18 cellular contexts compared by ENCODE assay signal in the genomic region with DNA sequence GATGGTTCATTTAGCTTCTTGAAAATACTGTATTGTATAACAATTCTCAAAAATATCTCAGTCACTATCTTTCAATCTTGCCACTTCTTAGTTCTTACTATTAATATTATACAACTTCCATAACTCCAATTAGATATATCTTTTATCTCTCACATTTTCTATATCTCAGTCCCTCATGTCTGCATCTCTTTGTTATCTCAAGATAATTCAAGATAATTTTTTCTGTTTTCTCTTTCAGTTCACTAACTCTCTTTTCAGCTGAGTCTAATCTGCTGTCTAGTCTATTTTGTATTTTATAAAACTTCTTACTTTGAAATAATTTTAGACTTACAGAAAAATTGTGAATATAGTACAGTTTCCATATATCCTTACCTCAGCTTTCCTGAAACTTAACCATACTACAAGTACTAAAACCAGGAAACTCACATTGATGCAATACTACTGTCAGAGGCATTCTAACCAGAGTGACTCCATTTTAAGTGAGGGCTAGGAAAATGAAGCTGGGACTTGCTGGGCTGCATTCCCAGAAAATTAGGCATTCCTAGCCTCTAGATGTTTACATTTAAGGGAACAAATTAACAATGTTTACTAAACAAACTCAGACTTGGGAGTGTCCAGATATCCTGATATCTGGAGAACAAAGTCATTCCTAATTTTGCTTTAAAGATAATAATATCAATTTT. TPM values are rescaled to one million over a fixed set of nuclear protein-coding genes. Genes with fewer than 3 reads are reported as not detected.
DNase-seq lines count a peak whose midpoint lies in the region; ATAC-seq and TF ChIP-seq lines count a peak whose summit lies in the region.
"Had no signal": no experiment of that assay in that cellular context is flagged by ENCODE, and none has a peak within 500 bp of the region (broad histone marks: within the 10 kb centered on the region; RNA-seq: fewer than 3 reads in every experiment).

No MANE protein-coding gene starts in this region.

- H3K79me1 ChIP-seq in trophoblast cell (ENCODE audit: low read length) = no peaks in the 10 kb centered on the region

- H2AK5ac ChIP-seq in trophoblast cell (ENCODE audit: low read length) = no peak overlapping the region

- no peak for TF ChIP-seq EP300 in SK-N-SH (IDR thresholded peaks at IDR 0.05; ENCODE audit: borderline replicate concordance in 1 of 2, low read depth in 1 of 2, low read length in 1 of 2)

- CTCF ChIA-PET in SK-N-SH (lab: Yijun Ruan, JAX) = interaction anchor here (1.2 kb wide), 1 partner anchor 12 kb away, joined by 4 read pairs; no protein-coding TSS in a partner anchor

- no peak overlapping the region for H3K4ac ChIP-seq in trophoblast cell (ENCODE audit: low read depth, low read length)

- no peak for TF ChIP-seq RAD21 in SK-N-SH (IDR thresholded peaks at IDR 0.05; ENCODE audit: low read length)

- H3K4me1 ChIP-seq in SK-N-SH (ENCODE audit: control insufficient read depth in 1 of 2, insufficient read depth in 2 of 2, low read depth in 1 of 2, low read length in 1 of 2) (no peaks in the 10 kb centered on the region), endodermal cell (ENCODE audit: control insufficient read depth, insufficient read depth, low read length) (no peaks in the 10 kb centered on the region), trophoblast cell (ENCODE audit: control insufficient read depth in 1 of 2, insufficient read depth in 2 of 2, low read length in 2 of 2) (no peaks in the 10 kb centered on the region), Peyer's patch (no peaks in the 10 kb centered on the region)
- H3K4me1 ChIP-seq: BLaER1 had no signal

- H3K23ac ChIP-seq in trophoblast cell (ENCODE audit: low read length) = no peak overlapping the region

- no peak overlapping the region for H2BK120ac ChIP-seq in trophoblast cell (ENCODE audit: insufficient read depth, low read length, poor library complexity)

- H3K4me3 ChIP-seq in SK-N-SH (ENCODE audit: low read depth in 2 of 2, low read length in 1 of 2) = no peak overlapping the region
- H3K4me3 ChIP-seq in LNCaP clone FGC (ENCODE audit: low read depth, low read length) = no peak overlapping the region
- peak overlapping the region; percentile 39 for H3K4me3 ChIP-seq in endodermal cell (ENCODE audit: low read length)
- no peak overlapping the region for H3K4me3 ChIP-seq in trophoblast cell (ENCODE audit: low read depth, low read length)
- H3K4me3 ChIP-seq in Peyer's patch = no peak overlapping the region
- H3K4me3 ChIP-seq: BLaER1, GM23338 had no signal

- DNase-seq in SK-N-SH (no peak), LNCaP clone FGC (ENCODE audit: low read depth) (peak; percentile 66), endodermal cell (no peak), trophoblast cell (peak; percentile 68 to 89), mesenteric fat pad (ENCODE audit: low spot score) (no peak), Right ventricle myocardium inferior (ENCODE audit: missing footprints) (no peak), Peyer's patch (no peak)
- DNase-seq: 8988T; Calu3; CD4-positive, alpha-beta memory T cell; DMS79 treated with DMSO at 0.1 percent for 48 hours; HCEC 1CT had no signal

- no peak overlapping the region for H3K27ac Mint-ChIP-seq in endodermal cell
- H3K27ac Mint-ChIP-seq: CD14-positive monocyte; CD4-positive, alpha-beta memory T cell; GM23338 had no signal

- peaks cover 10% of the 10 kb centered on the region for H3K36me3 Mint-ChIP-seq in endodermal cell (ENCODE audit: low read depth)
- H3K36me3 Mint-ChIP-seq: CD14-positive monocyte had no signal

- H3K9me3 Mint-ChIP-seq in endodermal cell = peaks cover 11% of the 10 kb centered on the region

- H3K4me3 Mint-ChIP-seq in endodermal cell = no peak overlapping the region
- H3K4me3 Mint-ChIP-seq: CD14-positive monocyte; CD4-positive, alpha-beta memory T cell; GM23338 had no signal

- no peaks in the 10 kb centered on the region for H3K27me3 ChIP-seq in SK-N-SH (ENCODE audit: insufficient read depth)
- H3K27me3 ChIP-seq in endodermal cell (ENCODE audit: control insufficient read depth, insufficient read depth, low read length, poor library complexity, severe bottlenecking) = no peaks in the 10 kb centered on the region
- no peaks in the 10 kb centered on the region for H3K27me3 ChIP-seq in trophoblast cell (ENCODE audit: insufficient read depth, low read length)
- no peaks in the 10 kb centered on the region for H3K27me3 ChIP-seq in Peyer's patch
- H3K27me3 ChIP-seq: BLaER1 had no signal

- H4K91ac ChIP-seq in trophoblast cell (ENCODE audit: low read depth, low read length) = no peak overlapping the region

- no peaks in the 10 kb centered on the region for H3K9me2 ChIP-seq in SK-N-SH

- H3K4me1 Mint-ChIP-seq in endodermal cell = peaks cover 16% of the 10 kb centered on the region
- H3K4me1 Mint-ChIP-seq: GM23338 had no signal

- intact Hi-C loops in Right ventricle myocardium inferior (cut with DNase I) = no loop called here

- no peak overlapping the region for H4K8ac ChIP-seq in trophoblast cell (ENCODE audit: low read depth, low read length)

- ATAC-seq in SK-N-SH treated with all-trans-retinoic acid at 6 μM for 48 hours (no peak), Right ventricle myocardium inferior (no peak)
- ATAC-seq: GM23338, HepG2 had no signal

- no peak overlapping the region for H2BK12ac ChIP-seq in trophoblast cell (ENCODE audit: low read length)

- H3K14ac ChIP-seq in trophoblast cell (ENCODE audit: low read length) = no peak overlapping the region

- no peak overlapping the region for H4K12ac ChIP-seq in trophoblast cell (ENCODE audit: low read depth, low read length)

- no peak overlapping the region for H3K18ac ChIP-seq in trophoblast cell (ENCODE audit: low read length)

- H2AFZ ChIP-seq in SK-N-SH (ENCODE audit: low read depth) (no peak overlapping the region), trophoblast cell (ENCODE audit: insufficient read depth, low read length, poor library complexity) (no peak overlapping the region)
- H2AFZ ChIP-seq: GM23338 had no signal

- no peaks in the 10 kb centered on the region for H3F3A ChIP-seq in SK-N-SH (replicated peaks; ENCODE audit: insufficient read depth)

- no peak overlapping the region for H3K27ac ChIP-seq in SK-N-SH (ENCODE audit: low read depth in 2 of 2, low read length in 1 of 2)
- no peak overlapping the region for H3K27ac ChIP-seq in endodermal cell (ENCODE audit: low read depth, low read length)
- no peak overlapping the region for H3K27ac ChIP-seq in trophoblast cell (ENCODE audit: low read depth, low read length)
- H3K27ac ChIP-seq in Peyer's patch = no peak overlapping the region
- H3K27ac ChIP-seq: BLaER1 had no signal

- no peak overlapping the region for H2BK5ac ChIP-seq in trophoblast cell (ENCODE audit: low read depth, low read length, poor library complexity)

- POLR2A ChIA-PET in SK-N-SH (lab: Yijun Ruan, JAX) = no interaction called here

- 0 out of 2 replicates have a peak, but pooled peaks cover 3% of the 10 kb centered on the region for H3K9me3 ChIP-seq in SK-N-SH
- H3K9me3 ChIP-seq in endodermal cell (ENCODE audit: control insufficient read depth, low read length) = peaks cover 20% of the 10 kb centered on the region
- no peaks in the 10 kb centered on the region for H3K9me3 ChIP-seq in trophoblast cell (ENCODE audit: insufficient read depth, low read depth, low read length)
- H3K9me3 ChIP-seq in Peyer's patch = no peaks in the 10 kb centered on the region

- H3K9ac ChIP-seq in SK-N-SH = no peak overlapping the region
- no peak overlapping the region for H3K9ac ChIP-seq in endodermal cell (ENCODE audit: extremely low read depth, low read length, poor library complexity, severe bottlenecking)
- H3K9ac ChIP-seq in trophoblast cell (ENCODE audit: low read length) = no peak overlapping the region
- H3K9ac ChIP-seq: BLaER1 had no signal

- no peak for TF ChIP-seq CTCF in SK-N-SH (IDR thresholded peaks at IDR 0.05)
- TF ChIP-seq CTCF in LNCaP clone FGC (IDR thresholded peaks at IDR 0.05; ENCODE audit: control insufficient read depth, extremely low read depth, insufficient read depth) = no peak
- TF ChIP-seq CTCF in endodermal cell (conservative IDR thresholded peaks at IDR 0.05) = no peak
- TF ChIP-seq CTCF in Peyer's patch (IDR thresholded peaks at IDR 0.05) = no peak

- H4K20me1 ChIP-seq in SK-N-SH (ENCODE audit: insufficient read depth) = no peaks in the 10 kb centered on the region
- H4K20me1 ChIP-seq: BLaER1 had no signal

- H3K4me2 ChIP-seq in SK-N-SH (no peak overlapping the region), trophoblast cell (ENCODE audit: low read length) (no peak overlapping the region)
- H3K4me2 ChIP-seq: BLaER1, GM23338 had no signal

- H3K79me2 ChIP-seq in SK-N-SH (ENCODE audit: insufficient read depth) = no peaks in the 10 kb centered on the region
- no peaks in the 10 kb centered on the region for H3K79me2 ChIP-seq in trophoblast cell (ENCODE audit: control insufficient read depth, insufficient read depth, low read length, poor library complexity)

- no peaks in the 10 kb centered on the region for H3K27me3 Mint-ChIP-seq in endodermal cell (ENCODE audit: insufficient read depth)
- H3K27me3 Mint-ChIP-seq: CD4-positive, alpha-beta memory T cell; IgD-negative memory B cell had no signal

- no peak for TF ChIP-seq POLR2A in Peyer's patch (IDR thresholded peaks at IDR 0.05)

- no peaks in the 10 kb centered on the region for H3K36me3 ChIP-seq in SK-N-SH (replicated peaks in 1 of 2; ENCODE audit: control insufficient read depth in 1 of 2, insufficient read depth in 2 of 2, low read length in 1 of 2)
- H3K36me3 ChIP-seq in endodermal cell (ENCODE audit: control insufficient read depth, insufficient read depth, low read length) = no peaks in the 10 kb centered on the region
- H3K36me3 ChIP-seq in trophoblast cell (ENCODE audit: control insufficient read depth in 1 of 2, insufficient read depth in 2 of 2, low read length in 2 of 2) = no peaks in the 10 kb centered on the region
- no peaks in the 10 kb centered on the region for H3K36me3 ChIP-seq in Peyer's patch
- H3K36me3 ChIP-seq: BLaER1 had no signal

TF ChIP-seq in SK-N-SH treated with all-trans-retinoic acid at 6 μM for 48 hours, 23 proteins besides CTCF, POLR2A, EP300 and RAD21:
- TF ChIP-seq BACH2 (CRISPR knock-in tag; IDR thresholded peaks at IDR 0.05; ENCODE audit: borderline replicate concordance) (no peak), ZFP30 (CRISPR knock-in tag; IDR thresholded peaks at IDR 0.05) (peak; percentile 84)

TF ChIP-seq in SK-N-SH, 30 proteins besides CTCF, POLR2A, EP300 and RAD21 (continues in another document):
- TF ChIP-seq EZH2phosphoT487 (IDR thresholded peaks at IDR 0.05; ENCODE audit: borderline replicate concordance, low read depth) = no peak
- TF ChIP-seq NFIC (IDR thresholded peaks at IDR 0.05; ENCODE audit: borderline replicate concordance) = no peak
- no peak for TF ChIP-seq YY1 (IDR thresholded peaks at IDR 0.05; ENCODE audit: low read depth)
- TF ChIP-seq JUND (IDR thresholded peaks at IDR 0.05) = no peak
- no peak for TF ChIP-seq TAF1 (IDR thresholded peaks at IDR 0.05; ENCODE audit: borderline replicate concordance, low read depth, low read length)

RNA-seq across cellular contexts. Expression of gene DNAJC1, which starts 38.4 kb away (rescaled TPM):
- polyA plus RNA-seq in SK-N-SH (2012; rRNA removed) = 8.0 and 9.3 TPM in 2 replicates
- 9.1 and 10.4 TPM in 2 replicates for polyA plus RNA-seq in SK-N-SH (2012; cell fraction: cytosol; rRNA removed)
- polyA plus RNA-seq in SK-N-SH (2012; cell fraction: nucleus; rRNA removed) = 5.1 and 9.5 TPM in 2 replicates
- 10 to 100 TPM; 23.5 to 30.4 TPM for total RNA-seq in endodermal cell
- 31.1 TPM for polyA plus RNA-seq in endodermal cell (2013, experiment 1 of 2)
- polyA plus RNA-seq in endodermal cell (2013, experiment 2 of 2) = 30.4 TPM
- 126 and 128 TPM in 2 replicates for polyA plus RNA-seq in trophoblast cell (2013)
- 28.2 TPM for total RNA-seq in mesenteric fat pad
- total RNA-seq in Right ventricle myocardium inferior = 13.7 TPM
- total RNA-seq in Peyer's patch = 10 to 100 TPM; 37.1 to 41.7 (median 40.1) TPM

Comparison
In these comparisons a context has a peak if more than half of its experiments do, and no peak if none do; other contexts are left out.
1. DNase-seq: peak in LNCaP clone FGC (single experiment) and trophoblast cell (2 of 2); none in SK-N-SH (single experiment), endodermal cell (single experiment), mesenteric fat pad (single experiment), Right ventricle myocardium inferior (single experiment) and Peyer's patch (0 of 3).